Comparison of ENCODE assay signal across 12 cellular contexts in the genomic region with DNA sequence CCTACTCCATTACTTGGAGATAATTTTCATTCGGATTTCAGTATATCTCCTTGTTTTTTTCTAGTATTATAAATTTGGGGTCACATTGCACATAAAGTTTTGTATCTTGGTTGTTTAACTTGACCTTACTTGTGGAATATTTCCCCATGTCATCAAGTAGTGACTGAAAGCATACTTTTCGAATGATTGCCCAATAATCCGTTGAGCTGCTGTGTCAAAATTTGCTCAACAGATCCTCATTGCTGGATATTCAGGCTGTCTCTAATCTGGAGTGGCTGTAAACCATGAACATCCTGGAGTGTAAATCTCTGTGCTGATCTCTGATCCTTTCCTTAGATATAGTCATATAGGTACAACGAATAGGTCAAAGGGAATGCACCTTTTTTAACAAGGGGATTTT.
"Had no signal": no experiment of that assay in that cellular context is flagged by ENCODE, and none has a peak within 500 bp of the region (broad histone marks: within the 10 kb centered on the region; RNA-seq: fewer than 3 reads in every experiment).

No MANE protein-coding gene starts in this region.

- ATAC-seq: activated CD8-positive, alpha-beta T cell treated with anti-CD3 and anti-CD28 coated beads for 36 hours; gastrocnemius medialis; heart right ventricle; left ventricle myocardium superior had no signal

- H3K4me3 Mint-ChIP-seq: activated CD8-positive, alpha-beta T cell treated with anti-CD3 and anti-CD28 coated beads for 36 hours; activated T-helper 1 cell treated with anti-CD3 and anti-CD28 coated beads, Interleukin-12 subunit alpha, Interleukin-12 subunit beta, Interleukin-2, Interleukin-4 antibody, amounts not matched to agents 30 ng/mL and 10 ng/mL and 1 ng/mL, durations not matched to agents 14 hours and 24 hours and 36 hours; nephron had no signal

- DNase-seq: activated CD8-positive, alpha-beta T cell treated with anti-CD3 and anti-CD28 coated beads for 36 hours; activated naive CD4-positive, alpha-beta T cell; gastrocnemius medialis; heart right ventricle; left ventricle myocardium superior; mesendoderm; stimulated activated CD4-positive, alpha-beta T cell treated with anti-CD3 and anti-CD28 coated beads, Interleukin-4, amount 100 ng/mL, for 4 hours; T1000; thyroid gland; uterus had no signal

- H3K27me3 Mint-ChIP-seq: activated CD8-positive, alpha-beta T cell treated with anti-CD3 and anti-CD28 coated beads for 36 hours had no signal

- H3K9me3 Mint-ChIP-seq: activated CD8-positive, alpha-beta T cell treated with anti-CD3 and anti-CD28 coated beads for 36 hours; activated T-helper 1 cell treated with anti-CD3 and anti-CD28 coated beads, Interleukin-12 subunit alpha, Interleukin-12 subunit beta, Interleukin-2, Interleukin-4 antibody, amounts not matched to agents 30 ng/mL and 10 ng/mL and 1 ng/mL, durations not matched to agents 14 hours and 24 hours and 36 hours; nephron had no signal

- H3K27ac Mint-ChIP-seq: activated CD8-positive, alpha-beta T cell treated with anti-CD3 and anti-CD28 coated beads for 36 hours; activated T-helper 1 cell treated with anti-CD3 and anti-CD28 coated beads, Interleukin-12 subunit alpha, Interleukin-12 subunit beta, Interleukin-2, Interleukin-4 antibody, amounts not matched to agents 30 ng/mL and 10 ng/mL and 1 ng/mL, durations not matched to agents 14 hours and 24 hours and 36 hours; nephron had no signal

- H3K4me3 ChIP-seq: gastrocnemius medialis, heart right ventricle, thyroid gland, uterus had no signal
